In the genomic region with DNA sequence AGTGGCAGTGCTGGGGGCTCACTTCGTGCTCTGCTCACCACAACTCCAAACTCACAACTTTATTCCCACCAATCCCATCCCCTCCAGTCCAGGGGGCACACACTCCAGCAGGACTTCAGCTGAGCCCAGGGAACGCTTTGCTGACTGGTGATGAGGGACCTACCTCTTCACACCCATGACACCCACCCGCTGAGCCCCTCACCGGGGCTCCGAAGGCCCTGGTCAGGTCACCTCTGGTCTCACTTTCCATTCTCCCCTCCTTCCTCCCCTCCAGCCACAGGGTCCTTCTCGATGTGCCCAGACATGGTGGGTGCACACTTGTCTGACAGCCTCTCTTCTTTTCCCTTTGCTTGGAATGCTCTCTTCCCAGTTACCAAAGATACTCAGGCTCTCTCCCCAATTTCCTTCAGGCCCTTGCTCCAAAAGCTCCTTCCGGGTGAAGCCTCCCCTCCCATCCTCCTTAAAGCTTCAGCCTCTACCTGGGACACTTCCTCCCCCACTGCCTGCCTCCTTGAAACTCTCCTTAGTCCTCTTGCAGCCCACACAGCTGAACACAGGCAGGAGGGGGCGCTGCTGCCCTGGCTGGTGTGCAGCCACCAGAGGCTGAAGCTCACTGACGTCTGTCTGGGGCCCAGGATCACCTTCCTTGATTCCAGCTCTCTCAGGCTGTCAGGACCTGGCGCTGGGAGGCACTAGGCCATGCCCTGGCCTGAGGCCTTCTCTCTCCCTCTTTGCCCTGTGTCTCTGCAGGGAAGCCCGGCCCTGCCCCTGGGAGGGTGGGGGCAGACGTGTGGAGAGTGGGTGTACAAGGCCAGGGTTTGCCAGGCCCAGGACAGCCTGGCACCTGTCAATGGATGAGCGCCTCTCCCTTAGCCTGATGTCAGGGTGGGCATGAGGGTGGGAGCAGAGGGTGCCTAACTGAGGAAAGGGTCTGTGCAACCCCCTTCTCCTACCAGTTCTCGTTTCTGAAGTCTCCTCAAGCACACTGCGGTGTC, we compare ENCODE assay signal across 8 cellular contexts. TPM values are rescaled to one million over a fixed set of nuclear protein-coding genes. Genes with fewer than 3 reads are reported as not detected.
DNase-seq lines count a peak whose midpoint lies in the region; ATAC-seq and TF ChIP-seq lines count a peak whose summit lies in the region.

No MANE protein-coding gene starts in this region.

- peak; percentile 83 for TF ChIP-seq CTCF in GM12864 (IDR thresholded peaks at IDR 0.05; ENCODE audit: low read depth, low read length, missing control alignments)
- TF ChIP-seq CTCF in astrocyte of the spinal cord (IDR thresholded peaks at IDR 0.05; ENCODE audit: low read depth, low read length) = peak; percentile 87

- in situ Hi-C loops in astrocyte of the spinal cord (cut with HindIII; ENCODE audit: low sequenced_read_pairs) = no loop called here

- H3K27ac Mint-ChIP-seq in immature natural killer cell = no peak overlapping the region

- H3K4me1 Mint-ChIP-seq in immature natural killer cell = peaks cover 7 to 10% of the 10 kb centered on the region in 2 donors

- H3K9me3 Mint-ChIP-seq in immature natural killer cell = no peaks in the 10 kb centered on the region

- peaks cover 2 to 5% (median 4%) of the 10 kb centered on the region in 3 donors for H3K27me3 Mint-ChIP-seq in immature natural killer cell (ENCODE audit: low read depth in 3 of 3)

- H3K36me3 Mint-ChIP-seq in immature natural killer cell = no peaks in the 10 kb centered on the region

- DNase-seq in GM12864 (ENCODE audit: low read depth) = no peak
- DNase-seq in HPDE6-E6E7 (ENCODE audit: extremely low spot score) = peak; percentile 49
- peak; percentile 75 for DNase-seq in astrocyte of the spinal cord (ENCODE audit: low read depth, low spot score)
- peak; percentile 5 to 36 (median 29) for DNase-seq in immature natural killer cell
- DNase-seq in stimulated activated CD4-positive, alpha-beta T cell treated with anti-CD3 and anti-CD28 coated beads, Interleukin-1b, Interleukin-23, amount 100 ng/mL, for 4 hours (ENCODE audit: low read depth in 2 of 2) = peak; percentile 9 to 49
- DNase-seq in DMS114 treated with DMSO at 0.1 percent for 48 hours (lab: John Stamatoyannopoulos, UW; ENCODE audit: unreplicated experiment) = no peak

- H3K4me3 Mint-ChIP-seq in immature natural killer cell = no peak overlapping the region

- no peak for ATAC-seq in GM19328 (IDR thresholded peaks at IDR 0.05; ENCODE audit: unreplicated experiment)

- no peak overlapping the region for H3K4me3 ChIP-seq in GM12864 (ENCODE audit: low read depth, low read length)
- H3K4me3 ChIP-seq in astrocyte of the spinal cord (ENCODE audit: low read depth, low read length) = no peak overlapping the region

TF ChIP-seq in PFSK-1, 5 proteins besides CTCF, POLR2A, EP300 and RAD21:
- peak; percentile 74 for TF ChIP-seq FOXP2 (optimal IDR thresholded peaks at IDR 0.05; ENCODE audit: borderline replicate concordance, extremely low read depth, extremely low read length, insufficient read depth)
- TF ChIP-seq POLR2AphosphoS5 (IDR thresholded peaks at IDR 0.05; ENCODE audit: low read depth, low read length) = no peak

RNA-seq across cellular contexts. Expression of gene KCNE1, which starts 1.6 kb away (rescaled TPM):
- not detected for polyA plus RNA-seq in PFSK-1 (2012; ENCODE audit: insufficient read length, low read depth)
- not detected for polyA plus RNA-seq in immature natural killer cell

Comparison
In these comparisons a context has a peak if more than half of its experiments do, and no peak if none do; other contexts are left out.
1. DNase-seq: peak in HPDE6-E6E7 (single experiment), astrocyte of the spinal cord (single experiment), immature natural killer cell (3 of 3) and stimulated activated CD4-positive, alpha-beta T cell treated with anti-CD3 and anti-CD28 coated beads, Interleukin-1b, Interleukin-23, amount 100 ng/mL, for 4 hours (2 of 2); none in GM12864 (single experiment) and DMS114 treated with DMSO at 0.1 percent for 48 hours (single experiment).